ENCODE assay signal across 1 cellular context in the genomic region with DNA sequence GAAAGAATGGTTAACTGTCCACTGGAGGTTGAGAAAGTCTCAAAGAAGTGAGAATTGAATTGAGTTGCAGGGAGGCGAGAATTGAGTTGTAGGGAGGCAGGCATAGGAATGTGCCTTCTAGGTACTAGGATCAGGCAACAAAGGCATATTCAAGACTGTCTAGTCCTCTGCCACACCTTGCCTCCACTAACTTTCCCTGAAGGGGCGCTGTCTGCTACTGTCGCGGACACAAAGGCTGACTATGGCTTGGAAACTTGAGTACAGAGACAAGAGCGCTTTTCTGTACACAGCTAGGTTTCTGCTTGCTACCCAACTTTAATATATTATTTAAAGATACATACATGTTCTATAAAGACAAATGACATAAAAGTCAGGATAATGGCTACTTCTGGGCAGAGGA.
TF ChIP-seq lines count a peak whose summit lies in the region.

No MANE protein-coding gene starts in this region.

TF ChIP-seq in IMR-90, 13 proteins besides CTCF, POLR2A, EP300 and RAD21:
- TF ChIP-seq CHD1 (IDR thresholded peaks at IDR 0.05; ENCODE audit: low read depth, low read length) (no peak), RCOR1 (IDR thresholded peaks at IDR 0.05; ENCODE audit: insufficient replicate concordance, low read length) (no peak), SMC3 (IDR thresholded peaks at IDR 0.05; ENCODE audit: low read depth, low read length) (no peak), RFX5 (IDR thresholded peaks at IDR 0.05; ENCODE audit: low read depth, low read length) (no peak), MAZ (IDR thresholded peaks at IDR 0.05; ENCODE audit: borderline replicate concordance, low read depth, low read length) (no peak), MXI1 (IDR thresholded peaks at IDR 0.05; ENCODE audit: borderline replicate concordance, low read depth, low read length) (no peak)
